1 cellular context compared by ENCODE assay signal in the genomic region with DNA sequence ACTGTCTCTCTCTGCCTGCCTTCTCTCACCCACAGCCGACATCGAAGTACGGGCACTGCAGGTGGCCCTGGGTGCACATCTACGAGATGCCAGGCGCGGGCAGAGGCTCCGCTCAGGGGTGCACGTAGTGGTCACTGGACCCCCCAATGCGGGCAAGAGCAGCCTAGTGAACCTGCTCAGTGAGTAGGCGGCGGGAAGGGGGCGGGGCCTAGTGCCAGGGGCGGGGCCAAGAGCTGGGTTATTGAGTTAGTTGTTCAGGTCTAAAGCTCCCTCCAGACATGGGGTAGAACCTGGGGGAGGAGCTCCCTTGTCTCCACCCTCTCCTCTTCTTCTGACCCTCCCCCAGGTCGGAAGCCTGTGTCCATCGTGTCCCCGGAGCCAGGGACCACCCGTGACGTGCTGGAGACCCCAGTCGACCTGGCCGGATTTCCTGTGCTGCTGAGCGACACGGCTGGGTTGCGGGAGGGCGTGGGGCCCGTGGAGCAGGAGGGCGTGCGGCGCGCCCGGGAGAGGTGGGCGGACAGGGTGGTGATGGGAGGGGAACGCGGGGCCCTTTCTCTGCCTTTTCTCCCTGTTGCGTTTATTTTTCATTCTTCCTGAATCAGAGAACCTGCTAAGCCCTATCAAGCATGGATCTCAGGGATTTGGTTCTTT.
TF ChIP-seq lines count a peak whose summit lies in the region.

No MANE protein-coding gene starts in this region.

TF ChIP-seq in SK-N-SH, 30 proteins besides CTCF, POLR2A, EP300 and RAD21 (continued from another document):
- TF ChIP-seq TCF12 (IDR thresholded peaks at IDR 0.05) (no peak), MEF2A (IDR thresholded peaks at IDR 0.05; ENCODE audit: borderline replicate concordance, low read depth) (no peak), YY1 (IDR thresholded peaks at IDR 0.05; ENCODE audit: low read depth) (no peak), EZH2phosphoT487 (IDR thresholded peaks at IDR 0.05; ENCODE audit: borderline replicate concordance, low read depth) (no peak), MXI1 (IDR thresholded peaks at IDR 0.05; ENCODE audit: low read depth, low read length) (no peak), RCOR1 (IDR thresholded peaks at IDR 0.05; ENCODE audit: low read length) (no peak), FOSL2 (IDR thresholded peaks at IDR 0.05; ENCODE audit: borderline replicate concordance, low read depth) (no peak), SMC3 (IDR thresholded peaks at IDR 0.05; ENCODE audit: low read depth, low read length) (no peak), RXRA (IDR thresholded peaks at IDR 0.05; ENCODE audit: borderline replicate concordance, low read depth) (no peak), POLR2AphosphoS5 (IDR thresholded peaks at IDR 0.05; ENCODE audit: low read depth, low read length) (no peak), JUND (IDR thresholded peaks at IDR 0.05) (no peak)
- TF ChIP-seq, protein P1, sequence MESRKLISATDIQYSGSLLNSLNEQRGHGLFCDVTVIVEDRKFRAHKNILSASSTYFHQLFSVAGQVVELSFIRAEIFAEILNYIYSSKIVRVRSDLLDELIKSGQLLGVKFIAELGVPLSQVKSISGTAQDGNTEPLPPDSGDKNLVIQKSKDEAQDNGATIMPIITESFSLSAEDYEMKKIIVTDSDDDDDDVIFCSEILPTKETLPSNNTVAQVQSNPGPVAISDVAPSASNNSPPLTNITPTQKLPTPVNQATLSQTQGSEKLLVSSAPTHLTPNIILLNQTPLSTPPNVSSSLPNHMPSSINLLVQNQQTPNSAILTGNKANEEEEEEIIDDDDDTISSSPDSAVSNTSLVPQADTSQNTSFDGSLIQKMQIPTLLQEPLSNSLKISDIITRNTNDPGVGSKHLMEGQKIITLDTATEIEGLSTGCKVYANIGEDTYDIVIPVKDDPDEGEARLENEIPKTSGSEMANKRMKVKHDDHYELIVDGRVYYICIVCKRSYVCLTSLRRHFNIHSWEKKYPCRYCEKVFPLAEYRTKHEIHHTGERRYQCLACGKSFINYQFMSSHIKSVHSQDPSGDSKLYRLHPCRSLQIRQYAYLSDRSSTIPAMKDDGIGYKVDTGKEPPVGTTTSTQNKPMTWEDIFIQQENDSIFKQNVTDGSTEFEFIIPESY (IDR thresholded peaks at IDR 0.05; ENCODE audit: borderline replicate concordance, low read depth), result no peak
